1 cellular context compared by ENCODE assay signal in the genomic region with DNA sequence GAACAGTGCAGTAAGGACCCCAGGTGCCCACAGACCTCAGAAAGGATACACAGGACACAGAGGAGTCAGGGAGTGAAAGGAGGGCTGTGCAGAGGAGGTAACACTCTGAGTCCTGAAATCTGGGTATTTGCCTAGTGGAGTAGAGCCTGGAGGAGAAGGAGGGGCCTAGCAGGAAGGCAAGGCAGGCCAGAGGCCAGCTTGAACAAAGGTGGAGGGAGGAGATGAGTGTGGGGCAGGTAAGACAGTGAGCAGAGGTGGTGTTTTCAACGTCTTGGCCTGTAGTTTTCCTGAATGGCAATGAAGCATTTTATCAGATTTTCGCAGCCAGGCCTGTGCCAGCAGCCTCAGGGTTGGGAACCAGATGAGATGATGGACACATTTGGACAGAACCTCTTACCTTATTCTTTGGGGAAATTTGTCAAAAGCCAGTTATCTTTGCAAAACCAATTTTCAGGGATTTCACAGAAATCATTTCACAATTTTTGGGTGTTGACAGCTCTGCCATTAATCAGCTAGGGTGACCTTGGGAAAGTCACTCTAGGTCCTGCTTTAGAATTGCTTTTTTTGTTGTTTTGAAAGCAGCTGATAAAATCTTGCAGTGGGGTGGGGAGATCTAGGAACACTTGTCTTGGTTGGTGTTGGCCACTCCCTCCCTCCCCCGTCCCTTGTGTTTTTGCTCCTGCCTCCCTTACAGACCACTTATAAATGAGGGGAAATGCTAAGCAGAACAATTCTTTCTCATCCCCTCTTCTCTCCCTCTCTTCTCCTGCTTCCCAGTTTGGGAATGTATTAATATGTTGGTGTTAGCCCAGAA.
TF ChIP-seq lines count a peak whose summit lies in the region.

No MANE protein-coding gene starts in this region.

TF ChIP-seq in H1, 55 proteins besides CTCF, POLR2A, EP300 and RAD21:
- TF ChIP-seq ZNF274 (IDR thresholded peaks at IDR 0.05; ENCODE audit: borderline replicate concordance, extremely low read depth, low read length) (no peak), POLR2AphosphoS5 (IDR thresholded peaks at IDR 0.05; ENCODE audit: low read depth, low read length) (no peak), E2F6 (IDR thresholded peaks at IDR 0.05) (no peak), CHD1 (IDR thresholded peaks at IDR 0.05; ENCODE audit: low read depth, low read length) (no peak), FOSL1 (IDR thresholded peaks at IDR 0.05; ENCODE audit: insufficient read depth, low read depth, low read length) (no peak), RXRA (IDR thresholded peaks at IDR 0.05; ENCODE audit: insufficient read depth, low read depth, low read length) (no peak), ASH2L (IDR thresholded peaks at IDR 0.05; ENCODE audit: low read length) (no peak), KDM4A (IDR thresholded peaks at IDR 0.05; ENCODE audit: low read depth, low read length, severe bottlenecking) (no peak), HDAC6 (IDR thresholded peaks at IDR 0.05; ENCODE audit: low read depth, low read length) (no peak), SP1 (IDR thresholded peaks at IDR 0.05; ENCODE audit: low read depth, low read length) (no peak), CBX5 (IDR thresholded peaks at IDR 0.05; ENCODE audit: low read depth, low read length) (no peak), SIN3A (conservative IDR thresholded peaks at IDR 0.05 in 1 of 2, IDR thresholded peaks at IDR 0.05 in 1 of 2; ENCODE audit: low read depth in 1 of 2, low read length in 2 of 2) (no peak), EZH2 (IDR thresholded peaks at IDR 0.05; ENCODE audit: low read depth, low read length, severe bottlenecking) (no peak)
- TF ChIP-seq, protein P1, sequence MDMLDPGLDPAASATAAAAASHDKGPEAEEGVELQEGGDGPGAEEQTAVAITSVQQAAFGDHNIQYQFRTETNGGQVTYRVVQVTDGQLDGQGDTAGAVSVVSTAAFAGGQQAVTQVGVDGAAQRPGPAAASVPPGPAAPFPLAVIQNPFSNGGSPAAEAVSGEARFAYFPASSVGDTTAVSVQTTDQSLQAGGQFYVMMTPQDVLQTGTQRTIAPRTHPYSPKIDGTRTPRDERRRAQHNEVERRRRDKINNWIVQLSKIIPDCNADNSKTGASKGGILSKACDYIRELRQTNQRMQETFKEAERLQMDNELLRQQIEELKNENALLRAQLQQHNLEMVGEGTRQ (IDR thresholded peaks at IDR 0.05; ENCODE audit: low read length), result no peak
